In the genomic region with DNA sequence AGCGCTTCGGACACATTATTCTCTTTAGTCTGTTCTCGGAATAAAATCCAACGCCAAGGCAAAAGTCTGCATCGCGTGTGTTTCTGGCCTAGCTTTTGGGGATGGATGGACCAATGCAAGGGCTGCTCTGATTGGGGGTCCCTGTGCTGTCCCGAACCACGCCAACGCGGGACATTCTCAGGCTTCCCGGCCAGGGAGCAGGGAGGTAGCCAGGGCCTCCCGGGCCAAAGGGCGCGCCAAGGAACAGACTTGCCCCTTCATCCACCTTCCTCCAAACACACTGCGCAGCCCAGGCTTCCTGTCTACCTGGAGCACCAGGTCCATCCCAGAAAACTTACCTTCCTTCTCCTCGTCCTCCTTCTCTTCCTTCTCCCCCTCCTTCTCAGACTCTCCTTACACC, we compare ENCODE assay signal across 31 cellular contexts.
DNase-seq lines count a peak whose midpoint lies in the region; ATAC-seq and TF ChIP-seq lines count a peak whose summit lies in the region.
"Had no signal": no experiment of that assay in that cellular context is flagged by ENCODE, and none has a peak within 500 bp of the region (broad histone marks: within the 10 kb centered on the region; RNA-seq: fewer than 3 reads in every experiment).

No MANE protein-coding gene starts in this region.

- H3K18ac ChIP-seq in IMR-90 (ENCODE audit: low read depth, low read length) (no peak overlapping the region), mesenchymal stem cell (ENCODE audit: low read depth in 1 of 2, low read length in 2 of 2) (no peak overlapping the region)

- H2AK5ac ChIP-seq in IMR-90 (ENCODE audit: low read depth, low read length) (no peak overlapping the region), mesenchymal stem cell (ENCODE audit: low read length, severe bottlenecking) (no peak overlapping the region)

- no peak overlapping the region for H2BK20ac ChIP-seq in IMR-90 (ENCODE audit: low read depth, low read length)

- H3K4ac ChIP-seq in IMR-90 (ENCODE audit: low read depth, low read length) (no peak overlapping the region), mesenchymal stem cell (ENCODE audit: low read depth in 1 of 2, low read length in 2 of 2) (no peak overlapping the region)

- no peak overlapping the region for H4K91ac ChIP-seq in IMR-90 (ENCODE audit: insufficient read depth, low read depth, low read length)
- H4K91ac ChIP-seq in mesenchymal stem cell (ENCODE audit: low read length): no peak overlapping the region

- no peaks in the 10 kb centered on the region for H3K36me3 ChIP-seq in GM23248 (ENCODE audit: low read depth)
- no peaks in the 10 kb centered on the region for H3K36me3 ChIP-seq in IMR-90 (ENCODE audit: control insufficient read depth, insufficient read depth, low read length)
- H3K36me3 ChIP-seq in mesenchymal stem cell (ENCODE audit: control insufficient read depth in 1 of 2, insufficient read depth in 2 of 2, low read depth in 1 of 2, low read length in 2 of 2): peaks cover 0 to 4% of the 10 kb centered on the region in 2 experiments
- no peaks in the 10 kb centered on the region for H3K36me3 ChIP-seq in psoas muscle (ENCODE audit: insufficient read depth in 1 of 2, low read depth in 1 of 2)
- H3K36me3 ChIP-seq: BE2C had no signal

- no peaks in the 10 kb centered on the region for H3K9me2 ChIP-seq in GM23248 (ENCODE audit: insufficient read depth)

- H3K4me1 ChIP-seq in GM23248 (ENCODE audit: insufficient read depth) (no peaks in the 10 kb centered on the region), IMR-90 (ENCODE audit: control insufficient read depth, insufficient read depth, low read length) (no peaks in the 10 kb centered on the region), mesenchymal stem cell (ENCODE audit: control insufficient read depth, insufficient read depth, low read depth, low read length) (no peaks in the 10 kb centered on the region), psoas muscle (no peaks in the 10 kb centered on the region)
- H3K4me1 ChIP-seq: A549; BE2C; BLaER1; BLaER1 treated with 17β-estradiol and CSF1 and Interleukin-3, amounts not matched to agents 10 nM and 100 nM; Caco-2 had no signal

- no peak for TF ChIP-seq CTCF in IMR-90 (conservative IDR thresholded peaks at IDR 0.05; ENCODE audit: low read depth, low read length)
- TF ChIP-seq CTCF in psoas muscle (IDR thresholded peaks at IDR 0.05): no peak

- H3K4me3 ChIP-seq in GM23248 (no peak overlapping the region), IMR-90 (ENCODE audit: insufficient read depth, low read depth, low read length) (no peak overlapping the region), mesenchymal stem cell (ENCODE audit: insufficient read depth in 1 of 2, low read depth in 1 of 2, low read length in 2 of 2) (no peak overlapping the region), psoas muscle (no peak overlapping the region)
- H3K4me3 ChIP-seq: A549; BLaER1; BLaER1 treated with 17β-estradiol and CSF1 and Interleukin-3, amounts not matched to agents 10 nM and 100 nM had no signal

- H2BK15ac ChIP-seq in IMR-90 (ENCODE audit: low read depth, low read length) (no peak overlapping the region), mesenchymal stem cell (ENCODE audit: low read depth, poor library complexity, severe bottlenecking) (peak overlapping the region; percentile 12)

- H2BK120ac ChIP-seq in IMR-90 (ENCODE audit: low read depth, low read length) (no peak overlapping the region), mesenchymal stem cell (ENCODE audit: low read depth, low read length) (no peak overlapping the region)

- dilution Hi-C loops in IMR-90 (cut with HindIII; ENCODE audit: low sequenced_read_pairs, unreplicated experiment): no loop called here

- in situ Hi-C loops in GM23248 (cut with MboI): loop anchor here (25.0 kb wide), 1 partner anchor 463 kb away; no protein-coding TSS in a partner anchor
- in situ Hi-C loops in IMR-90 (cut with MboI; ENCODE audit: low sequenced_read_pairs): loop anchor here (25.0 kb wide), 1 partner anchor 563 kb away; a partner anchor contains a TSS

- no peaks in the 10 kb centered on the region; the same call in 1 of the 2 replicates for H3K9me1 ChIP-seq in IMR-90 (ENCODE audit: insufficient read depth, low read length)

- H2BK12ac ChIP-seq in mesenchymal stem cell (ENCODE audit: low read length in 2 of 2): no peak overlapping the region

- H3K79me1 ChIP-seq in IMR-90 (ENCODE audit: low read depth in 1 of 2, low read length in 2 of 2) (no peaks in the 10 kb centered on the region), mesenchymal stem cell (replicated peaks; ENCODE audit: low read length, poor library complexity, severe bottlenecking) (no peaks in the 10 kb centered on the region)

- H3K4me2 ChIP-seq in GM23248 (ENCODE audit: unreplicated experiment) (no peak overlapping the region), IMR-90 (ENCODE audit: low read depth, low read length) (no peak overlapping the region), mesenchymal stem cell (ENCODE audit: low read length, poor library complexity, severe bottlenecking) (no peak overlapping the region)
- H3K4me2 ChIP-seq: A549; BLaER1; BLaER1 treated with 17β-estradiol and CSF1 and Interleukin-3, amounts not matched to agents 10 nM and 100 nM had no signal

- no peak overlapping the region for H3K56ac ChIP-seq in IMR-90 (ENCODE audit: extremely low read depth, insufficient read depth, low read length)

- H3K27ac ChIP-seq in GM23248 (no peak overlapping the region), IMR-90 (ENCODE audit: insufficient read depth, low read length) (no peak overlapping the region), mesenchymal stem cell (ENCODE audit: low read length, poor library complexity, severe bottlenecking) (no peak overlapping the region), psoas muscle (no peak overlapping the region)
- H3K27ac ChIP-seq: 22Rv1; A549; BLaER1; BLaER1 treated with 17β-estradiol and CSF1 and Interleukin-3, amounts not matched to agents 10 nM and 100 nM; C4-2B had no signal

- H3F3A ChIP-seq in GM23248 (ENCODE audit: insufficient read depth): no peaks in the 10 kb centered on the region

- no peak overlapping the region for H3K23ac ChIP-seq in IMR-90 (ENCODE audit: low read depth, low read length)
- H3K23ac ChIP-seq in mesenchymal stem cell (ENCODE audit: low read length in 2 of 2): no peak overlapping the region

- no peak for TF ChIP-seq POLR2A in IMR-90 (IDR thresholded peaks at IDR 0.05; ENCODE audit: low read depth, low read length)

- H3K79me2 ChIP-seq in GM23248 (ENCODE audit: insufficient read depth): no peaks in the 10 kb centered on the region

- H3K9me3 ChIP-seq in GM23248 (ENCODE audit: low read depth) (no peaks in the 10 kb centered on the region), IMR-90 (ENCODE audit: control insufficient read depth, insufficient read depth, low read length) (no peaks in the 10 kb centered on the region), mesenchymal stem cell (ENCODE audit: control insufficient read depth, low read length) (no peaks in the 10 kb centered on the region), psoas muscle (no peaks in the 10 kb centered on the region)
- H3K9me3 ChIP-seq: A549, BE2C, Caco-2 had no signal

- BruUV-seq in IMR-90 (replicated peaks; lab: Mats Ljungman, UMichigan): no TSS peak

- H3K9ac ChIP-seq in GM23248 (no peak overlapping the region), IMR-90 (ENCODE audit: low read depth, low read length) (no peak overlapping the region), mesenchymal stem cell (ENCODE audit: low read length) (no peak overlapping the region)
- H3K9ac ChIP-seq: BLaER1; BLaER1 treated with 17β-estradiol and CSF1 and Interleukin-3, amounts not matched to agents 10 nM and 100 nM had no signal

- ATAC-seq in IMR-90 (ENCODE audit: low read depth): no peak
- ATAC-seq in psoas muscle: no peak
- ATAC-seq: A549; CD8-positive, alpha-beta T cell had no signal

- H2AFZ ChIP-seq in GM23248 (peak overlapping the region; percentile 67; the same call in 1 of the 2 replicates), IMR-90 (replicated peaks; ENCODE audit: low read length, poor library complexity) (no peak overlapping the region), mesenchymal stem cell (ENCODE audit: low read depth, low read length) (no peak overlapping the region)

- CTCF ChIA-PET in IMR-90 (lab: Yijun Ruan, JAX): no interaction called here

- H4K5ac ChIP-seq in IMR-90 (ENCODE audit: low read depth, low read length): no peak overlapping the region

- POLR2A ChIA-PET in IMR-90 (lab: Charles Lee; ENCODE audit: unreplicated experiment): no interaction called here

- WGBS in GM23248 (ENCODE audit: low coverage in 1 of 2, low lambda C conversion rate in 2 of 2, missing lambda C conversion rate in 2 of 2), 2 experiments: 70 to 75% methylated on average over 16 of the region's 16 CpGs
- WGBS in IMR-90 (ENCODE audit: extremely low coverage in 2 of 2, insufficient read length in 1 of 2), 2 experiments: 96% methylated on average over 8 of the region's 16 CpGs; no CpG with 5 or more reads in 1 of the 2 experiments
- 97% methylated on average over 16 of the region's 16 CpGs for WGBS in mesenchymal stem cell
- WGBS in psoas muscle, 3 donors: 91 to 93% (median 92%) methylated on average over 16 of the region's 16 CpGs

- no peak for TF ChIP-seq RAD21 in IMR-90 (IDR thresholded peaks at IDR 0.05; ENCODE audit: low read length)

- H4K8ac ChIP-seq in IMR-90 (ENCODE audit: low read depth in 2 of 2, low read length in 2 of 2) (no peak overlapping the region), mesenchymal stem cell (ENCODE audit: low read length) (no peak overlapping the region)

- H3K27me3 ChIP-seq in GM23248 (replicated peaks; ENCODE audit: insufficient read depth) (no peaks in the 10 kb centered on the region), IMR-90 (ENCODE audit: control insufficient read depth, insufficient read depth, low read length) (no peaks in the 10 kb centered on the region; the same call in 1 of the 2 replicates), mesenchymal stem cell (ENCODE audit: control insufficient read depth in 1 of 2, insufficient read depth in 1 of 2, low read length in 2 of 2) (peaks cover 0 to 5% of the 10 kb centered on the region in 2 experiments), psoas muscle (ENCODE audit: insufficient read depth in 3 of 3, low read length in 2 of 3) (peaks cover 0 to 18% (median 2%) of the 10 kb centered on the region in 3 donors)
- H3K27me3 ChIP-seq: BLaER1; BLaER1 treated with 17β-estradiol and CSF1 and Interleukin-3, amounts not matched to agents 10 nM and 100 nM had no signal

- H2BK5ac ChIP-seq in IMR-90 (ENCODE audit: low read depth, low read length, poor library complexity, severe bottlenecking): no peak overlapping the region
- no peak overlapping the region for H2BK5ac ChIP-seq in mesenchymal stem cell (ENCODE audit: low read depth, low read length, poor library complexity, severe bottlenecking)

- H3K14ac ChIP-seq in IMR-90 (replicated peaks; ENCODE audit: low read depth, low read length) (no peak overlapping the region), mesenchymal stem cell (ENCODE audit: low read length in 2 of 2) (no peak overlapping the region)

- no peak for DNase-seq in GM23248
- DNase-seq in IMR-90: no peak
- DNase-seq in mesenchymal stem cell: no peak
- no peak for DNase-seq in psoas muscle
- DNase-seq in NCI-H748 (lab: John Stamatoyannopoulos, UW; ENCODE audit: unreplicated experiment): no peak
- DNase-seq in hippocampal formation (lab: John Stamatoyannopoulos, UW): no peak
- DNase-seq: 8988T; ACHN; AML-193; BE2C; C1 segment of cervical spinal cord; Caco-2; Calu3; CD4-positive, alpha-beta memory T cell; CD4-positive, alpha-beta T cell; CD4-positive, CD25-positive, alpha-beta regulatory T cell; CD8-positive, alpha-beta memory T cell; CD8-positive, alpha-beta T cell; COR-L47; DMS 273 treated with DMSO at 0.1 percent for 48 hours; DMS153; DMS53; DMS79; DMS79 treated with DMSO at 0.1 percent for 48 hours; DND-41; EL had no signal

- H4K20me1 ChIP-seq in GM23248 (ENCODE audit: insufficient read depth) (no peaks in the 10 kb centered on the region), IMR-90 (ENCODE audit: insufficient read depth, low read length) (no peaks in the 10 kb centered on the region)
- H4K20me1 ChIP-seq: BLaER1; BLaER1 treated with 17β-estradiol and CSF1 and Interleukin-3, amounts not matched to agents 10 nM and 100 nM had no signal

- H2AK9ac ChIP-seq in IMR-90 (replicated peaks; ENCODE audit: low read depth, low read length, poor library complexity): peak overlapping the region; percentile 37

- intact Hi-C loops in IMR-90 (cut with micrococcal nuclease) (no loop called here), psoas muscle (cut with DNase I) (no loop called here)
